ENCODE assay signal across 16 cellular contexts in the genomic region with DNA sequence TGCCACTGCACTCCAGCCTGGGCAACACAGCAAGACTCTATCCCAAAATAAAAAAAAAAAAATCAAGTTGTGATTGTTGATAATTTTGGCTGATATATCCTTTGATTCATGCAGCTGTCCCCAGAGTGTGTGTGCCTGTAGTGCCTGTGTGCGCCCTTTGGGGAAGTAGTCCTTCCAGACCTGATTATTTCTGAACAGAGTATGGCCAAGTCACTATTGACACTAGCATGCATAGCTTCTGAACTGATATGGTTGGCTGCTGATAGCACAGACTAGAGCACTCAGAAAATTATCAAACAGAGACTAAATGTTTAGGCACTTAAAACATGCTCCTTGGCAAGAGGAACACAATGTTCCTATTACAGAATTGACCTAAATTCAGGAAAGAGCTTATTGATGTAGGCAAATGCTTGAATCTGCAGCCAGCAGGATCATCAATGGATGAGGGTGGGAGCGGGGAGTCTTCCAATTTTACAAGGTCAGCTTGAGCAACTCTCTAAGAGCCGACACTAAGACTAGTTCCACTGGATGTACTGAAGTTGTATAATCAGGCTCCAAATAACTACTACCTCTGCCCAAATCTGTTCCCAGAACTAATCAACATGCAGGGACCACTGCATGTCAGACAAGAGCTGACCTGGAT. TPM values are rescaled to one million over a fixed set of nuclear protein-coding genes. Genes with fewer than 3 reads are reported as not detected.
DNase-seq lines count a peak whose midpoint lies in the region; ATAC-seq and TF ChIP-seq lines count a peak whose summit lies in the region.
"Had no signal": no experiment of that assay in that cellular context is flagged by ENCODE, and none has a peak within 500 bp of the region (broad histone marks: within the 10 kb centered on the region; RNA-seq: fewer than 3 reads in every experiment).

No MANE protein-coding gene starts in this region.

- no peak for ATAC-seq in activated CD8-positive, alpha-beta T cell treated with anti-CD3 and anti-CD28 coated beads for 36 hours
- ATAC-seq in left lobe of liver, result peak; percentile 31
- ATAC-seq: PC-3 had no signal

- no peaks in the 10 kb centered on the region for H3K9me3 Mint-ChIP-seq in activated naive CD4-positive, alpha-beta T cell treated with anti-CD3 and anti-CD28 coated beads, Interleukin-2, amount 10 ng/mL, durations not matched to agents 7 days and 5 days
- no peaks in the 10 kb centered on the region for H3K9me3 Mint-ChIP-seq in CD8-positive, alpha-beta memory T cell
- H3K9me3 Mint-ChIP-seq in activated CD8-positive, alpha-beta T cell treated with anti-CD3 and anti-CD28 coated beads for 36 hours, result no peaks in the 10 kb centered on the region

- H3K4me3 ChIP-seq in CD8-positive, alpha-beta memory T cell (ENCODE audit: low read length), result no peak overlapping the region

- no peaks in the 10 kb centered on the region for H3K27me3 Mint-ChIP-seq in activated naive CD4-positive, alpha-beta T cell treated with anti-CD3 and anti-CD28 coated beads, Interleukin-2, amount 10 ng/mL, durations not matched to agents 7 days and 5 days
- peaks cover 0 to 2% of the 10 kb centered on the region in 2 donors for H3K27me3 Mint-ChIP-seq in CD8-positive, alpha-beta memory T cell
- no peaks in the 10 kb centered on the region for H3K27me3 Mint-ChIP-seq in activated CD8-positive, alpha-beta T cell treated with anti-CD3 and anti-CD28 coated beads for 36 hours

- H3K9me3 ChIP-seq in CD8-positive, alpha-beta memory T cell (ENCODE audit: low read length), result no peaks in the 10 kb centered on the region

- CTCF ChIA-PET in activated naive CD4-positive, alpha-beta T cell treated with anti-CD3 and anti-CD28 coated beads, Interleukin-2, amount 10 ng/mL, durations not matched to agents 7 days and 5 days (lab: Charles Lee), result interaction anchor here (0.6 to 4.5 kb wide), 19 partner anchors 9 to 229 kb away, joined by 3 to 61 read pairs (median 5); partner anchors contain the start of genes IMP3, MAN2C1, PTPN9 and SIN3A
- CTCF ChIA-PET in CD8-positive, alpha-beta memory T cell (lab: Charles Lee), result interaction anchor here (0.7 to 1.9 kb wide), 11 partner anchors 11 to 218 kb away, joined by 3 to 8 read pairs (median 4); partner anchors contain the start of genes IMP3, PTPN9 and SNX33
- CTCF ChIA-PET in activated CD8-positive, alpha-beta T cell treated with anti-CD3 and anti-CD28 coated beads for 36 hours (lab: Charles Lee), result interaction anchor here (0.7 to 3.4 kb wide), 15 partner anchors 9 to 229 kb away, joined by 3 to 13 read pairs (median 4); partner anchors contain the start of genes IMP3, PTPN9 and SNUPN

- no peak for TF ChIP-seq CTCF in activated CD8-positive, alpha-beta T cell treated with anti-CD3 and anti-CD28 coated beads for 36 hours (IDR thresholded peaks at IDR 0.05)

- peaks cover 42% of the 10 kb centered on the region for H3K4me1 Mint-ChIP-seq in activated naive CD4-positive, alpha-beta T cell treated with anti-CD3 and anti-CD28 coated beads, Interleukin-2, amount 10 ng/mL, durations not matched to agents 7 days and 5 days
- peaks cover 19 to 28% (median 20%) of the 10 kb centered on the region in 3 donors for H3K4me1 Mint-ChIP-seq in CD8-positive, alpha-beta memory T cell
- peaks cover 25% of the 10 kb centered on the region for H3K4me1 Mint-ChIP-seq in activated CD8-positive, alpha-beta T cell treated with anti-CD3 and anti-CD28 coated beads for 36 hours (ENCODE audit: low read depth)

- H3K27ac ChIP-seq in CD8-positive, alpha-beta memory T cell (ENCODE audit: low read depth, low read length), result no peak overlapping the region
- H3K27ac ChIP-seq: KMS-11 had no signal

- H3K36me3 ChIP-seq in CD8-positive, alpha-beta memory T cell (ENCODE audit: insufficient read depth, low read length), result peaks cover 26% of the 10 kb centered on the region

- peak overlapping the region; percentile 56 for H3K4me3 Mint-ChIP-seq in activated naive CD4-positive, alpha-beta T cell treated with anti-CD3 and anti-CD28 coated beads, Interleukin-2, amount 10 ng/mL, durations not matched to agents 7 days and 5 days
- no peak overlapping the region for H3K4me3 Mint-ChIP-seq in CD8-positive, alpha-beta memory T cell
- no peak overlapping the region for H3K4me3 Mint-ChIP-seq in activated CD8-positive, alpha-beta T cell treated with anti-CD3 and anti-CD28 coated beads for 36 hours

- H3K27ac Mint-ChIP-seq in activated naive CD4-positive, alpha-beta T cell treated with anti-CD3 and anti-CD28 coated beads, Interleukin-2, amount 10 ng/mL, durations not matched to agents 7 days and 5 days, result peak overlapping the region; percentile 90
- H3K27ac Mint-ChIP-seq in CD8-positive, alpha-beta memory T cell, result peak overlapping the region in 5 of 8 donors; percentile 2 to 72 (median 29)
- H3K27ac Mint-ChIP-seq in activated CD8-positive, alpha-beta T cell treated with anti-CD3 and anti-CD28 coated beads for 36 hours, result peak overlapping the region; percentile 84

- intact Hi-C loops in activated CD8-positive, alpha-beta T cell treated with anti-CD3 and anti-CD28 coated beads for 36 hours (cut with micrococcal nuclease), result no loop called here

- peaks cover 14% of the 10 kb centered on the region for H3K4me1 ChIP-seq in CD8-positive, alpha-beta memory T cell (ENCODE audit: insufficient read depth, low read length)

- H3K36me3 Mint-ChIP-seq in activated naive CD4-positive, alpha-beta T cell treated with anti-CD3 and anti-CD28 coated beads, Interleukin-2, amount 10 ng/mL, durations not matched to agents 7 days and 5 days, result peaks cover 63% of the 10 kb centered on the region
- peaks cover 12 to 72% (median 17%) of the 10 kb centered on the region in 3 donors for H3K36me3 Mint-ChIP-seq in CD8-positive, alpha-beta memory T cell
- H3K36me3 Mint-ChIP-seq in activated CD8-positive, alpha-beta T cell treated with anti-CD3 and anti-CD28 coated beads for 36 hours (ENCODE audit: low read depth), result peaks cover 50% of the 10 kb centered on the region

- no peaks in the 10 kb centered on the region for H3K27me3 ChIP-seq in CD8-positive, alpha-beta memory T cell (ENCODE audit: insufficient read depth, low read length, poor library complexity, severe bottlenecking)

- no peak for DNase-seq in activated naive CD4-positive, alpha-beta T cell treated with anti-CD3 and anti-CD28 coated beads, Interleukin-2, amount 10 ng/mL, durations not matched to agents 7 days and 5 days
- no peak for DNase-seq in activated naive CD4-positive, alpha-beta T cell treated with Interleukin-2 at 50 U/mL for 16 hours
- DNase-seq in CD8-positive, alpha-beta memory T cell, result no peak
- DNase-seq in activated CD8-positive, alpha-beta T cell treated with anti-CD3 and anti-CD28 coated beads for 36 hours, result no peak
- DNase-seq in left lobe of liver (ENCODE audit: low spot score) (no peak), D341Med (ENCODE audit: low spot score) (no peak), dedifferentiated amniotic fluid mesenchymal stem cell (ENCODE audit: extremely low spot score) (no peak), RKO (ENCODE audit: low spot score) (no peak)
- DNase-seq: ACHN, MM.1S, NCI-H1105 treated with DMSO at 0.1 percent for 48 hours, NCI-H187 treated with DMSO at 0.1 percent for 48 hours, NCI-H446, NCI-H748 treated with DMSO at 0.1 percent for 48 hours, PC-3 had no signal

- POLR2A ChIA-PET in CD8-positive, alpha-beta memory T cell (lab: Charles Lee), result no interaction called here
- POLR2A ChIA-PET in activated CD8-positive, alpha-beta T cell treated with anti-CD3 and anti-CD28 coated beads for 36 hours (lab: Charles Lee), result interaction anchor here (0.8 to 3.8 kb wide), 9 partner anchors 10 to 150 kb away, joined by 3 to 18 read pairs (median 6); partner anchors contain the start of genes IMP3, PTPN9, SNUPN and SNX33

RNA-seq across cellular contexts. Expression of gene PTPN9, which starts 17.7 kb away (rescaled TPM):
- 10 to 100 TPM; 22.0 to 22.3 TPM for total RNA-seq in CD8-positive, alpha-beta memory T cell
- polyA plus RNA-seq in CD8-positive, alpha-beta memory T cell, result 34.1 TPM
- 10 to 100 TPM; 12.3 to 12.9 TPM for total RNA-seq in activated CD8-positive, alpha-beta T cell treated with anti-CD3 and anti-CD28 coated beads for 36 hours
- total RNA-seq in left lobe of liver, result 9.2 TPM

RNA-seq across cellular contexts. Expression of gene SNUPN, which starts 28.7 kb away (rescaled TPM):
- total RNA-seq in CD8-positive, alpha-beta memory T cell, result 10 to 100 TPM; 24.6 to 26.9 TPM
- polyA plus RNA-seq in CD8-positive, alpha-beta memory T cell, result 37.4 TPM
- total RNA-seq in activated CD8-positive, alpha-beta T cell treated with anti-CD3 and anti-CD28 coated beads for 36 hours, result 10 to 100 TPM; 28.2 to 28.5 TPM
- 10.1 TPM for total RNA-seq in left lobe of liver

RNA-seq across cellular contexts. Expression of gene IMP3, which starts 43.2 kb away (rescaled TPM):
- total RNA-seq in CD8-positive, alpha-beta memory T cell, result 100 to 1,000 TPM; 123 to 134 TPM
- polyA plus RNA-seq in CD8-positive, alpha-beta memory T cell, result 247 TPM
- total RNA-seq in activated CD8-positive, alpha-beta T cell treated with anti-CD3 and anti-CD28 coated beads for 36 hours, result 100 to 1,000 TPM; 101 to 105 TPM
- 42.0 TPM for total RNA-seq in left lobe of liver

RNA-seq across cellular contexts. Expression of gene SNX33, which starts 50.9 kb away (rescaled TPM):
- total RNA-seq in CD8-positive, alpha-beta memory T cell, result 1 to 10 TPM; 3.1 to 3.5 TPM
- polyA plus RNA-seq in CD8-positive, alpha-beta memory T cell, result 1.1 TPM
- total RNA-seq in activated CD8-positive, alpha-beta T cell treated with anti-CD3 and anti-CD28 coated beads for 36 hours, result 1 to 10 TPM; 1.7 to 1.8 TPM
- 12.7 TPM for total RNA-seq in left lobe of liver

Comparison
In these comparisons a context has a peak if more than half of its experiments do, and no peak if none do; other contexts are left out.
1. H3K27ac Mint-ChIP-seq: peak in every context shown above with its lines; median percentile 90 in activated naive CD4-positive, alpha-beta T cell treated with anti-CD3 and anti-CD28 coated beads, Interleukin-2, amount 10 ng/mL, durations not matched to agents 7 days and 5 days; 84 in activated CD8-positive, alpha-beta T cell treated with anti-CD3 and anti-CD28 coated beads for 36 hours; 29 in CD8-positive, alpha-beta memory T cell.